In genomic region chr1:184036517-184036949, GRCh38 we compare ENCODE assay signal across 9 cellular contexts. TPM values are rescaled to one million over a fixed set of nuclear protein-coding genes. Genes with fewer than 3 reads are reported as not detected.
A peak's percentile ranks its signal among the peaks of the same experiment; 100 is the strongest.
DNase-seq lines count a peak whose midpoint lies in the region; ATAC-seq, FAIRE-seq and TF ChIP-seq lines count a peak whose summit lies in the region.
"Had no signal": no experiment of that assay in that cellular context is flagged by ENCODE, and none has a peak within 500 bp of the region (broad histone marks: within the 10 kb centered on the region; RNA-seq: fewer than 3 reads in every experiment).

No MANE protein-coding gene starts in this region.

- POLR2A ChIA-PET in HepG2 (lab: Yijun Ruan, JAX) = interaction anchor here (0.6 to 1.6 kb wide), 3 partner anchors 13 to 40 kb away, joined by 3 to 17 read pairs (median 3); partner anchors contain the start of gene TSEN15

- H3K4me2 ChIP-seq in HepG2 (ENCODE audit: low read depth, low read length) = peak overlapping the region; percentile 73

- in situ Hi-C loops in HepG2 (cut with HindIII; ENCODE audit: extremely low pct_ligation_motif_present, low pct_unique_long_range_greater_than_20kb) = no loop called here

- peak; percentile 21 for FAIRE-seq in G401.6 (lab: Jason Lieb, UNC)
- no peak for FAIRE-seq in HepG2 (lab: Jason Lieb, UNC)

- no peaks in the 10 kb centered on the region for H3K9me3 ChIP-seq in Peyer's patch
- no peaks in the 10 kb centered on the region for H3K9me3 ChIP-seq in HepG2 (ENCODE audit: low read length)

- H3K4me1 ChIP-seq in Peyer's patch = peaks cover 0 to 19% (median 4%) of the 10 kb centered on the region in 4 donors
- H3K4me1 ChIP-seq in HepG2 (ENCODE audit: insufficient read depth, low read length) = peaks cover 31% of the 10 kb centered on the region

- no peaks in the 10 kb centered on the region for H3K79me2 ChIP-seq in HepG2 (ENCODE audit: insufficient read depth, low read length)

- BruUV-seq in HepG2 (replicated peaks; lab: Mats Ljungman, UMichigan) = no TSS peak

- H3K27ac ChIP-seq in Peyer's patch = peak overlapping the region in 3 of 4 donors; percentile 11 to 60 (median 22)
- H3K27ac ChIP-seq in cingulate gyrus (ENCODE audit: low read depth, low read length) = peak overlapping the region; percentile 86
- H3K27ac ChIP-seq in HepG2 (ENCODE audit: extremely low read length, insufficient read depth, low read length) = no peak overlapping the region
- peak overlapping the region; percentile 97 for H3K27ac ChIP-seq in substantia nigra (ENCODE audit: low read depth, low read length, poor library complexity, severe bottlenecking)
- H3K27ac ChIP-seq: VCaP had no signal

- H3K9ac ChIP-seq in HepG2 (ENCODE audit: insufficient read depth, low read depth, low read length) = peak overlapping the region; percentile 7; the same call in 1 of the 2 replicates

- peak in 2 of 3 donors; percentile 46 to 48 for DNase-seq in Peyer's patch
- DNase-seq in HepG2 (ENCODE audit: low spot score) = peak; percentile 42
- peak in 24 of 49 donors; percentile 32 to 83 (median 57) for DNase-seq in substantia nigra (lab: John Stamatoyannopoulos, UW)
- no peak for DNase-seq in foreskin melanocyte

- CTCF ChIA-PET in HepG2 (lab: Yijun Ruan, JAX; ENCODE audit: low intra/inter-chr PET ratio, low total read pairs) = no interaction called here

- H3K4me3 ChIP-seq in Peyer's patch = peak overlapping the region; percentile 44 to 69 (median 64)
- peak overlapping the region; percentile 41 to 74 (median 66); a peak in 5 of 6 replicates for H3K4me3 ChIP-seq in HepG2 (replicated peaks in 1 of 3; ENCODE audit: insufficient read depth in 1 of 3, low read depth in 2 of 3, low read length in 3 of 3)

- TF ChIP-seq POLR2A in Peyer's patch (IDR thresholded peaks at IDR 0.05) = no peak
- TF ChIP-seq POLR2A in HepG2 (IDR thresholded peaks at IDR 0.05; ENCODE audit: insufficient read depth in 1 of 2, low read depth in 2 of 2, low read length in 2 of 2) = no peak

- TF ChIP-seq EP300 in HepG2 (IDR thresholded peaks at IDR 0.05; ENCODE audit: low read depth in 2 of 2, low read length in 2 of 2) = no peak
- no peak for TF ChIP-seq EP300 in HepG2 (CRISPR knock-in tag; IDR thresholded peaks at IDR 0.05; ENCODE audit: borderline replicate concordance)

- H3K27me3 ChIP-seq in Peyer's patch = peaks cover 0 to 9% of the 10 kb centered on the region in 2 donors
- H3K27me3 ChIP-seq in HepG2 (ENCODE audit: control insufficient read depth in 1 of 2, insufficient read depth in 2 of 2, low read length in 2 of 2) = peaks cover 1 to 51% of the 10 kb centered on the region in 2 experiments; a peak in 4 of 5 replicates

- TF ChIP-seq CTCF in Peyer's patch (IDR thresholded peaks at IDR 0.05) (no peak), HepG2 (CRISPR knock-in tag; IDR thresholded peaks at IDR 0.05) (no peak)

- H3K36me3 ChIP-seq in Peyer's patch (no peaks in the 10 kb centered on the region), HepG2 (replicated peaks in 1 of 2; ENCODE audit: control insufficient read depth in 1 of 2, insufficient read depth in 2 of 2, low read length in 2 of 2) (no peaks in the 10 kb centered on the region)

- H2AFZ ChIP-seq in HepG2 (ENCODE audit: low read length) = no peak overlapping the region

- WGBS in HepG2 (ENCODE audit: low lambda C conversion rate) = 3% methylated on average over 15 of the region's 29 CpGs

- no peaks in the 10 kb centered on the region for H4K20me1 ChIP-seq in HepG2 (ENCODE audit: insufficient read depth, low read length)

- intact Hi-C loops in HepG2 (cut with micrococcal nuclease; ENCODE audit: unreplicated experiment) = loop anchor here (5.0 to 10.0 kb wide), 2 partner anchors 39 to 192 kb away; no protein-coding TSS in a partner anchor

- ATAC-seq in HG02642 (IDR thresholded peaks at IDR 0.05; ENCODE audit: poor library complexity, unreplicated experiment) = peak; percentile 24
- peak; percentile 85 for ATAC-seq in HepG2
- ATAC-seq in HG02840 (IDR thresholded peaks at IDR 0.05; ENCODE audit: low FRiP score, unreplicated experiment) = no peak

- TF ChIP-seq RAD21 in HepG2 (CRISPR knock-in tag; IDR thresholded peaks at IDR 0.05) = no peak

TF ChIP-seq in HepG2, 621 proteins besides CTCF, POLR2A, EP300 and RAD21 (continues in another document):
- TF ChIP-seq KDM4B (CRISPR knock-in tag; IDR thresholded peaks at IDR 0.05) = peak; percentile 28; the same call in 1 of the 2 replicates
- TF ChIP-seq, protein P1, sequence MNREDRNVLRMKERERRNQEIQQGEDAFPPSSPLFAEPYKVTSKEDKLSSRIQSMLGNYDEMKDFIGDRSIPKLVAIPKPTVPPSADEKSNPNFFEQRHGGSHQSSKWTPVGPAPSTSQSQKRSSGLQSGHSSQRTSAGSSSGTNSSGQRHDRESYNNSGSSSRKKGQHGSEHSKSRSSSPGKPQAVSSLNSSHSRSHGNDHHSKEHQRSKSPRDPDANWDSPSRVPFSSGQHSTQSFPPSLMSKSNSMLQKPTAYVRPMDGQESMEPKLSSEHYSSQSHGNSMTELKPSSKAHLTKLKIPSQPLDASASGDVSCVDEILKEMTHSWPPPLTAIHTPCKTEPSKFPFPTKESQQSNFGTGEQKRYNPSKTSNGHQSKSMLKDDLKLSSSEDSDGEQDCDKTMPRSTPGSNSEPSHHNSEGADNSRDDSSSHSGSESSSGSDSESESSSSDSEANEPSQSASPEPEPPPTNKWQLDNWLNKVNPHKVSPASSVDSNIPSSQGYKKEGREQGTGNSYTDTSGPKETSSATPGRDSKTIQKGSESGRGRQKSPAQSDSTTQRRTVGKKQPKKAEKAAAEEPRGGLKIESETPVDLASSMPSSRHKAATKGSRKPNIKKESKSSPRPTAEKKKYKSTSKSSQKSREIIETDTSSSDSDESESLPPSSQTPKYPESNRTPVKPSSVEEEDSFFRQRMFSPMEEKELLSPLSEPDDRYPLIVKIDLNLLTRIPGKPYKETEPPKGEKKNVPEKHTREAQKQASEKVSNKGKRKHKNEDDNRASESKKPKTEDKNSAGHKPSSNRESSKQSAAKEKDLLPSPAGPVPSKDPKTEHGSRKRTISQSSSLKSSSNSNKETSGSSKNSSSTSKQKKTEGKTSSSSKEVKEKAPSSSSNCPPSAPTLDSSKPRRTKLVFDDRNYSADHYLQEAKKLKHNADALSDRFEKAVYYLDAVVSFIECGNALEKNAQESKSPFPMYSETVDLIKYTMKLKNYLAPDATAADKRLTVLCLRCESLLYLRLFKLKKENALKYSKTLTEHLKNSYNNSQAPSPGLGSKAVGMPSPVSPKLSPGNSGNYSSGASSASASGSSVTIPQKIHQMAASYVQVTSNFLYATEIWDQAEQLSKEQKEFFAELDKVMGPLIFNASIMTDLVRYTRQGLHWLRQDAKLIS (CRISPR knock-in tag; IDR thresholded peaks at IDR 0.05) = peak; percentile 41; the same call in 1 of the 2 replicates

RNA-seq across cellular contexts. Expression of gene COLGALT2, which starts 1.0 kb away (rescaled TPM):
- total RNA-seq in Peyer's patch = 1 to 10 TPM in 1 of 4 donors, under 1 TPM in 1, not detected in 2; 0.80 to 1.5 TPM
- total RNA-seq in HepG2 (2016; rRNA removed; fragmentation: Illumina TruSeq; extraction: Trizol) = 3.4 and 6.2 TPM in 2 replicates
- total RNA-seq in HepG2 (2016; cell fraction: cytosol; rRNA removed; fragmentation: Illumina TruSeq; extraction: Trizol; ENCODE audit: low read depth) = 0.44 and 0.81 TPM in 2 replicates
- 3.4 and 6.0 TPM in 2 replicates for total RNA-seq in HepG2 (2016; cell fraction: insoluble cytoplasmic fraction; rRNA removed; fragmentation: Illumina TruSeq; extraction: Trizol)
- 2.0 and 2.2 TPM in 2 replicates for total RNA-seq in HepG2 (2016; cell fraction: membrane; rRNA removed; fragmentation: Illumina TruSeq; extraction: Trizol)
- 9.4 and 12.5 TPM in 2 replicates for total RNA-seq in HepG2 (2016; cell fraction: nucleus; rRNA removed; fragmentation: Illumina TruSeq; extraction: Trizol)
- 2.4 and 3.3 TPM in 2 replicates for polyA plus RNA-seq in HepG2 (2011; rRNA removed)
- polyA plus RNA-seq in HepG2 (2011; cell fraction: cytosol; rRNA removed) = 2.5 and 3.3 TPM in 2 replicates
- 4.9 and 8.5 TPM in 2 replicates for polyA plus RNA-seq in HepG2 (2011; cell fraction: nucleus; rRNA removed)
- 0.56 and 1.7 TPM in 2 replicates for polyA plus RNA-seq in HepG2 (2012)
- 0.26 and 0.44 TPM in 2 replicates for polyA plus RNA-seq in HepG2 (2016; cell fraction: cytosol; fragmentation: Illumina TruSeq; extraction: Trizol; ENCODE audit: low read depth)
- polyA plus RNA-seq in HepG2 (2016; cell fraction: insoluble cytoplasmic fraction; fragmentation: Illumina TruSeq; extraction: Trizol; ENCODE audit: low read depth) = 3.1 and 3.2 TPM in 2 replicates
- polyA plus RNA-seq in HepG2 (2016; cell fraction: membrane; fragmentation: Illumina TruSeq; extraction: Trizol; ENCODE audit: low read depth) = 0.97 and 1.1 TPM in 2 replicates
- polyA plus RNA-seq in HepG2 (2016; cell fraction: nucleus; fragmentation: Illumina TruSeq; extraction: Trizol; ENCODE audit: insufficient read depth, low read depth) = 11.0 and 13.1 TPM in 2 replicates
- polyA minus RNA-seq in HepG2 (2011; rRNA and poly(A)+ RNA removed; ENCODE audit: low replicate concordance) = 4.2 TPM in 1 of 2 replicates, not detected in the other
- 2.5 and 3.3 TPM in 2 replicates for polyA minus RNA-seq in HepG2 (2011; cell fraction: cytosol; rRNA and poly(A)+ RNA removed)
- 7.1 and 11.3 TPM in 2 replicates for polyA minus RNA-seq in HepG2 (2011; cell fraction: nucleus; rRNA and poly(A)+ RNA removed)

RNA-seq across cellular contexts. Expression of gene TSEN15, which starts 15.0 kb away (rescaled TPM):
- total RNA-seq in Peyer's patch (10 to 100 TPM in 2 of 4 donors, 1 to 10 TPM in 2; 9.1 to 18.2 (median 11.1) TPM), HepG2 (2016; rRNA removed; fragmentation: Illumina TruSeq; extraction: Trizol) (35.8 and 44.3 TPM in 2 replicates)
- 6.4 and 7.5 TPM in 2 replicates for total RNA-seq in HepG2 (2016; cell fraction: cytosol; rRNA removed; fragmentation: Illumina TruSeq; extraction: Trizol; ENCODE audit: low read depth)
- 36.8 and 49.9 TPM in 2 replicates for total RNA-seq in HepG2 (2016; cell fraction: insoluble cytoplasmic fraction; rRNA removed; fragmentation: Illumina TruSeq; extraction: Trizol)
- 22.1 and 23.2 TPM in 2 replicates for total RNA-seq in HepG2 (2016; cell fraction: membrane; rRNA removed; fragmentation: Illumina TruSeq; extraction: Trizol)
- total RNA-seq in HepG2 (2016; cell fraction: nucleus; rRNA removed; fragmentation: Illumina TruSeq; extraction: Trizol) = 36.7 and 39.0 TPM in 2 replicates
- polyA plus RNA-seq in HepG2 (2011; rRNA removed) = 17.3 and 25.6 TPM in 2 replicates
- 14.6 and 16.8 TPM in 2 replicates for polyA plus RNA-seq in HepG2 (2011; cell fraction: cytosol; rRNA removed)
- polyA plus RNA-seq in HepG2 (2011; cell fraction: nucleus; rRNA removed) = 13.5 and 15.7 TPM in 2 replicates
- polyA plus RNA-seq in HepG2 (2012) = 16.8 and 18.5 TPM in 2 replicates
- 8.7 and 10.5 TPM in 2 replicates for polyA plus RNA-seq in HepG2 (2016; cell fraction: cytosol; fragmentation: Illumina TruSeq; extraction: Trizol; ENCODE audit: low read depth)
- polyA plus RNA-seq in HepG2 (2016; cell fraction: insoluble cytoplasmic fraction; fragmentation: Illumina TruSeq; extraction: Trizol; ENCODE audit: low read depth) = 48.1 and 51.6 TPM in 2 replicates
- 21.2 and 22.4 TPM in 2 replicates for polyA plus RNA-seq in HepG2 (2016; cell fraction: membrane; fragmentation: Illumina TruSeq; extraction: Trizol; ENCODE audit: low read depth)
- polyA plus RNA-seq in HepG2 (2016; cell fraction: nucleus; fragmentation: Illumina TruSeq; extraction: Trizol; ENCODE audit: insufficient read depth, low read depth) = 45.6 and 47.3 TPM in 2 replicates
- 28.6 and 45.4 TPM in 2 replicates for polyA minus RNA-seq in HepG2 (2011; rRNA and poly(A)+ RNA removed; ENCODE audit: low replicate concordance)
- polyA minus RNA-seq in HepG2 (2011; cell fraction: cytosol; rRNA and poly(A)+ RNA removed) = 16.8 and 22.4 TPM in 2 replicates
- 74.5 and 82.7 TPM in 2 replicates for polyA minus RNA-seq in HepG2 (2011; cell fraction: nucleus; rRNA and poly(A)+ RNA removed)
